Comparison of ENCODE assay signal across 8 cellular contexts in the genomic region with DNA sequence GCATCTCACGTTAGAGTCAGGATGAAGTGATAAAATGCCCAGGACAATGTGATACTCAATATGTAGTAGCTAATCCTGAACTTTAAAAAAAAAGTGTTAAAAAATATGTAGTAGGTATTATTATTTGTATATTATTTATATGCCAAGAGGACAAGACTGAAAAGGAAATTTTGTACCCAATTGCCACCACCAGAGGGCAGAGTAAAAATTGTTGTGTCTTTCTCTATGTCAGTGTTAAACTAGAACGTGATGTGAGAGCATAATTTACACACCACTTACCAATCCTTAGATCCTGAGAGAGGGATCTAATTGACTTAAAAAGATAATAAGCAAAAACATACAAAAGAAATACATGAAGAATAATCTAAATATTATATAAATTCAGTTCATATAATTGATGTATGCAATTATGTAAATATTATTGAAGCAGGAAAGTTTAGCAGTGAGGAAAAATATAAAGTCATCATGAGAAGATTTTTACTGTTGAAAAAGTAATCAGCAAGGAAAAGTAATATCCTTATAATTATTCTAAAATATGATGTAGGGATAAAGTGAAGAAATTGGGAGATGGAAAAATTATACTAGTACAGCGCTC.
DNase-seq lines count a peak whose midpoint lies in the region; ATAC-seq, FAIRE-seq and TF ChIP-seq lines count a peak whose summit lies in the region.

No MANE protein-coding gene starts in this region.

- 49% methylated on average over 3 of the region's 3 CpGs; no CpG with 5 or more reads in 1 of the 2 experiments for WGBS in H1 (ENCODE audit: extremely low coverage in 1 of 2, insufficient coverage in 1 of 2, insufficient read length in 1 of 2, insufficient replicate concordance in 2 of 2, low coverage in 1 of 2, low lambda C conversion rate in 2 of 2, missing lambda C conversion rate in 1 of 2), 2 experiments
- WGBS in aorta, 2 donors: 52 to 53% methylated on average over 3 of the region's 3 CpGs

- no peak overlapping the region for H4K8ac ChIP-seq in H1 (ENCODE audit: extremely low read depth, insufficient read depth, low read length)

- H2BK15ac ChIP-seq in H1 (ENCODE audit: low read length): no peak overlapping the region

- TF ChIP-seq RAD21 in H1 (IDR thresholded peaks at IDR 0.05 in 1 of 2, conservative IDR thresholded peaks at IDR 0.05 in 1 of 2; ENCODE audit: low read depth in 2 of 2, low read length in 2 of 2): peak; percentile 37 to 40

- TF ChIP-seq POLR2A in H1 (IDR thresholded peaks at IDR 0.05; ENCODE audit: control extremely low read depth in 1 of 2, low read depth in 2 of 2, low read length in 2 of 2): no peak

- no peak overlapping the region for H4K91ac ChIP-seq in H1 (replicated peaks; ENCODE audit: insufficient read length, low read length)

- H4K20me1 ChIP-seq in H1 (replicated peaks in 1 of 2; ENCODE audit: control insufficient read depth in 1 of 2, insufficient read depth in 2 of 2, low read length in 2 of 2) (no peaks in the 10 kb centered on the region), osteoblast (ENCODE audit: insufficient read depth, low read length) (no peaks in the 10 kb centered on the region)

- POLR2A ChIA-PET in H1 (lab: Charles Lee; ENCODE audit: partially characterized antibody): interaction anchor here (1.0 kb wide), 1 partner anchor 10 kb away, joined by 3 read pairs; no protein-coding TSS in a partner anchor

- FAIRE-seq in A204.1 (lab: Jason Lieb, UNC) (peak; percentile 92), H1 (lab: Jason Lieb, UNC) (no peak)

- H3K18ac ChIP-seq in H1 (ENCODE audit: extremely low read depth, low read length): no peak overlapping the region

- no peaks in the 10 kb centered on the region for H3K36me3 ChIP-seq in H1 (ENCODE audit: control insufficient read depth in 2 of 4, insufficient read depth in 4 of 4, low read length in 3 of 4)
- H3K36me3 ChIP-seq in osteoblast (ENCODE audit: insufficient read depth, low read length): no peaks in the 10 kb centered on the region
- no peaks in the 10 kb centered on the region for H3K36me3 ChIP-seq in aorta (ENCODE audit: control insufficient read depth in 1 of 2, insufficient read depth in 2 of 2, low read length in 1 of 2)

- H3K27me3 ChIP-seq in H1 (replicated peaks in 1 of 4; ENCODE audit: control insufficient read depth in 3 of 4, extremely low read depth in 1 of 4, insufficient read depth in 3 of 4, low read length in 3 of 4) (no peaks in the 10 kb centered on the region), osteoblast (ENCODE audit: insufficient read depth, low read length) (peaks cover 21% of the 10 kb centered on the region), aorta (ENCODE audit: control insufficient read depth in 1 of 2, insufficient read depth in 2 of 2, low read length in 1 of 2) (no peaks in the 10 kb centered on the region)

- intact Hi-C loops in aorta (cut with DNase I): no loop called here

- H3K4me2 ChIP-seq in H1 (ENCODE audit: insufficient read depth in 1 of 2, low read depth in 2 of 2, low read length in 2 of 2) (no peak overlapping the region), osteoblast (ENCODE audit: insufficient read depth, low read length) (no peak overlapping the region)

- no peaks in the 10 kb centered on the region for H3K79me1 ChIP-seq in H1 (ENCODE audit: low read depth, low read length)

- H2AK5ac ChIP-seq in H1 (ENCODE audit: low read depth, low read length): no peak overlapping the region

- H2BK12ac ChIP-seq in H1 (ENCODE audit: low read depth, low read length): no peak overlapping the region

- TF ChIP-seq CTCF in H1 (IDR thresholded peaks at IDR 0.05; ENCODE audit: control extremely low read depth in 1 of 3, insufficient read depth in 1 of 3, low read depth in 1 of 3, low read length in 3 of 3) (peak in 2 of 3 experiments; percentile 33 to 38; a peak in 2 of 4 replicates), osteoblast (IDR thresholded peaks at IDR 0.05; ENCODE audit: extremely low read depth, low read depth, low read length) (peak; percentile 73)

- H3K4me3 ChIP-seq in H1 (ENCODE audit: extremely low read depth in 1 of 4, insufficient read depth in 2 of 4, low read depth in 3 of 4, low read length in 4 of 4): no peak overlapping the region
- H3K4me3 ChIP-seq in osteoblast (ENCODE audit: insufficient read depth, low read length): no peak overlapping the region
- H3K4me3 ChIP-seq in aorta (ENCODE audit: low read length in 2 of 2): no peak overlapping the region

- H2BK120ac ChIP-seq in H1 (replicated peaks; ENCODE audit: low read depth, low read length): no peak overlapping the region

- no peak overlapping the region for H3K14ac ChIP-seq in H1 (ENCODE audit: insufficient read length)

- H3K23me2 ChIP-seq in H1 (ENCODE audit: low read depth, low read length): no peaks in the 10 kb centered on the region

- no peak overlapping the region for H3K4ac ChIP-seq in H1 (replicated peaks; ENCODE audit: insufficient read length, low read depth, low read length)

- H3K4me1 ChIP-seq in H1 (replicated peaks in 1 of 4; ENCODE audit: control insufficient read depth in 3 of 4, insufficient read depth in 4 of 4, low read length in 3 of 4): no peaks in the 10 kb centered on the region
- H3K4me1 ChIP-seq in osteoblast (ENCODE audit: insufficient read depth, low read length): no peaks in the 10 kb centered on the region
- no peaks in the 10 kb centered on the region for H3K4me1 ChIP-seq in aorta (ENCODE audit: control insufficient read depth in 1 of 2, insufficient read depth in 2 of 2, low read length in 2 of 2)

- H4K5ac ChIP-seq in H1 (ENCODE audit: insufficient read length, low read depth, low read length): no peak overlapping the region

- TF ChIP-seq EP300 in H1 (IDR thresholded peaks at IDR 0.05; ENCODE audit: borderline replicate concordance in 1 of 2, low read depth in 2 of 2, low read length in 2 of 2): no peak

- H3K56ac ChIP-seq in H1 (replicated peaks; ENCODE audit: insufficient read length, low read depth, low read length): no peak overlapping the region

- H3K23ac ChIP-seq in H1 (ENCODE audit: insufficient read length): no peak overlapping the region

- peak; percentile 72 for ATAC-seq in HG02610 (IDR thresholded peaks at IDR 0.05; ENCODE audit: unreplicated experiment)
- ATAC-seq in aorta (ENCODE audit: low FRiP score): no peak

- no peak overlapping the region for H3K27ac ChIP-seq in H1 (ENCODE audit: low read depth, low read length)
- H3K27ac ChIP-seq in osteoblast (ENCODE audit: low read depth, low read length): no peak overlapping the region
- no peak overlapping the region for H3K27ac ChIP-seq in aorta (ENCODE audit: low read depth in 1 of 2, low read length in 2 of 2)

- H2AFZ ChIP-seq in H1 (ENCODE audit: low read length) (no peak overlapping the region), osteoblast (ENCODE audit: low read length) (no peak overlapping the region)

- no peak overlapping the region for H2BK20ac ChIP-seq in H1 (ENCODE audit: low read length)

- no peaks in the 10 kb centered on the region for H3K79me2 ChIP-seq in H1 (ENCODE audit: control insufficient read depth in 1 of 2, insufficient read depth in 2 of 2, low read length in 2 of 2)
- no peaks in the 10 kb centered on the region for H3K79me2 ChIP-seq in osteoblast (ENCODE audit: insufficient read depth, low read length)

- peak; percentile 39 for DNase-seq in EH (ENCODE audit: low read depth)
- DNase-seq in RKO (ENCODE audit: low spot score): peak; percentile 47
- no peak for DNase-seq in H1 (ENCODE audit: low read depth in 1 of 2, low spot score in 2 of 2)
- no peak for DNase-seq in osteoblast (ENCODE audit: insufficient read length, low spot score, missing footprints)
- no peak for DNase-seq in aorta
- no peak for DNase-seq in iPS-NIHi7 (ENCODE audit: extremely low spot score)

- no peaks in the 10 kb centered on the region for H3K9me3 ChIP-seq in H1 (ENCODE audit: insufficient read depth in 2 of 2, low read depth in 1 of 2, low read length in 1 of 2)
- H3K9me3 ChIP-seq in osteoblast (ENCODE audit: low read depth, low read length): no peaks in the 10 kb centered on the region
- H3K9me3 ChIP-seq in aorta (ENCODE audit: control insufficient read depth, low read length): peaks cover 1% of the 10 kb centered on the region

- no peak overlapping the region for H3K9ac ChIP-seq in H1 (replicated peaks in 1 of 4; ENCODE audit: extremely low read depth in 1 of 4, low read depth in 3 of 4, low read length in 3 of 4)

- CTCF ChIA-PET in H1 (lab: Charles Lee; ENCODE audit: partially characterized antibody): interaction anchor here (0.6 to 2.8 kb wide), 25 partner anchors 9 to 1134 kb away, joined by 3 to 24 read pairs (median 4); no protein-coding TSS in a partner anchor

- no peak overlapping the region for H2BK5ac ChIP-seq in H1 (ENCODE audit: low read depth, low read length)

TF ChIP-seq in H1, 55 proteins besides CTCF, POLR2A, EP300 and RAD21:
- TF ChIP-seq JUND (IDR thresholded peaks at IDR 0.05; ENCODE audit: low read length) (no peak), BRCA1 (IDR thresholded peaks at IDR 0.05; ENCODE audit: low read depth, low read length) (no peak), TAF1 (IDR thresholded peaks at IDR 0.05; ENCODE audit: low read depth, low read length) (no peak), EGR1 (IDR thresholded peaks at IDR 0.05; ENCODE audit: borderline replicate concordance, low read depth, low read length) (no peak), CHD1 (IDR thresholded peaks at IDR 0.05; ENCODE audit: low read depth, low read length) (no peak), CTBP2 (IDR thresholded peaks at IDR 0.05; ENCODE audit: borderline replicate concordance, insufficient read depth, insufficient read length, low read length) (no peak), CHD2 (IDR thresholded peaks at IDR 0.05; ENCODE audit: low read length) (no peak), CEBPB (IDR thresholded peaks at IDR 0.05; ENCODE audit: low read depth, low read length) (no peak), RXRA (IDR thresholded peaks at IDR 0.05; ENCODE audit: insufficient read depth, low read depth, low read length) (no peak), NANOG (IDR thresholded peaks at IDR 0.05; ENCODE audit: insufficient read depth, low read depth, low read length, poor library complexity, severe bottlenecking) (no peak), SP2 (IDR thresholded peaks at IDR 0.05; ENCODE audit: low read length) (no peak), SRF (IDR thresholded peaks at IDR 0.05; ENCODE audit: low read depth, low read length) (no peak), HDAC2 (IDR thresholded peaks at IDR 0.05; ENCODE audit: borderline replicate concordance in 1 of 2, low read depth in 2 of 2, low read length in 2 of 2) (no peak), TCF12 (IDR thresholded peaks at IDR 0.05; ENCODE audit: low read depth, low read length) (no peak)
- TF ChIP-seq, protein P1, sequence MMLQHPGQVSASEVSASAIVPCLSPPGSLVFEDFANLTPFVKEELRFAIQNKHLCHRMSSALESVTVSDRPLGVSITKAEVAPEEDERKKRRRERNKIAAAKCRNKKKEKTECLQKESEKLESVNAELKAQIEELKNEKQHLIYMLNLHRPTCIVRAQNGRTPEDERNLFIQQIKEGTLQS (IDR thresholded peaks at IDR 0.05; ENCODE audit: insufficient read depth, low read depth, low read length): no peak
- TF ChIP-seq, protein P2, sequence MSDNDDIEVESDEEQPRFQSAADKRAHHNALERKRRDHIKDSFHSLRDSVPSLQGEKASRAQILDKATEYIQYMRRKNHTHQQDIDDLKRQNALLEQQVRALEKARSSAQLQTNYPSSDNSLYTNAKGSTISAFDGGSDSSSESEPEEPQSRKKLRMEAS (IDR thresholded peaks at IDR 0.05): no peak

Comparison
In these comparisons a context has a peak if more than half of its experiments do, and no peak if none do; other contexts are left out.
1. DNase-seq: peak in EH (single experiment) and RKO (single experiment); none in H1 (0 of 2), osteoblast (single experiment), aorta (0 of 2) and iPS-NIHi7 (single experiment).